ENCODE assay signal across 8 cellular contexts in genomic region chr5:172959824-172960799, GRCh38.
DNase-seq lines count a peak whose midpoint lies in the region; ATAC-seq, FAIRE-seq and TF ChIP-seq lines count a peak whose summit lies in the region.

No MANE protein-coding gene starts in this region.

- peak overlapping the region; percentile 98 for H3K4me3 ChIP-seq in parathyroid adenoma (ENCODE audit: low read depth, low read length)

- H3K9ac ChIP-seq in parathyroid adenoma, result peak overlapping the region; percentile 86

- H3K27ac ChIP-seq in RWPE1 (peak overlapping the region; percentile 86), parathyroid adenoma (no peak overlapping the region)

- peaks cover 3% of the 10 kb centered on the region for H3K79me2 ChIP-seq in parathyroid adenoma

- DNase-seq in EL (peak; percentile 28), RWPE1 (ENCODE audit: low spot score) (no peak), erythroblast (lab: John Stamatoyannopoulos, UW) (peak; percentile 58 to 61), COR-L47 (lab: John Stamatoyannopoulos, UW) (no peak), urothelium cell line (ENCODE audit: low spot score) (no peak), GF-D8 (lab: John Stamatoyannopoulos, UW) (no peak)

- no peak for TF ChIP-seq POLR2A in erythroblast (IDR thresholded peaks at IDR 0.05; ENCODE audit: low read length)

- no peak for ATAC-seq in GM21367 (IDR thresholded peaks at IDR 0.05; ENCODE audit: unreplicated experiment)

- H3K36me3 ChIP-seq in parathyroid adenoma (ENCODE audit: control insufficient read depth, insufficient read depth, low read length), result no peaks in the 10 kb centered on the region

- TF ChIP-seq CTCF in RWPE1 (conservative IDR thresholded peaks at IDR 0.05; ENCODE audit: low read depth), result no peak
- TF ChIP-seq CTCF in parathyroid adenoma (IDR thresholded peaks at IDR 0.05), result no peak

- no peaks in the 10 kb centered on the region for H3K4me1 ChIP-seq in parathyroid adenoma

- no peaks in the 10 kb centered on the region for H3K9me3 ChIP-seq in parathyroid adenoma (ENCODE audit: control insufficient read depth, low read length)

- POLR2A ChIA-PET in RWPE1 (lab: Yijun Ruan, JAX; ENCODE audit: low non-redundant PET), result interaction anchor here (0.8 to 1.0 kb wide), 2 partner anchors 23 to 195 kb away, joined by 4 to 5 read pairs; partner anchors contain the start of gene ATP6V0E1

- H3K4me2 ChIP-seq in parathyroid adenoma (ENCODE audit: low read length), result peak overlapping the region; percentile 99

- CTCF ChIA-PET in RWPE1 (lab: Yijun Ruan, JAX), result interaction anchor here (0.5 to 3.3 kb wide), 18 partner anchors 8 to 930 kb away, joined by 3 to 13 read pairs (median 4); no protein-coding TSS in a partner anchor

- FAIRE-seq in urothelium cell line (lab: Jason Lieb, UNC), result no peak

- peak overlapping the region; percentile 97 for H2AFZ ChIP-seq in parathyroid adenoma

- no peaks in the 10 kb centered on the region for H3K27me3 ChIP-seq in parathyroid adenoma (ENCODE audit: control insufficient read depth, insufficient read depth, low read length)

Comparison
In these comparisons a context has a peak if more than half of its experiments do, and no peak if none do; other contexts are left out.
1. DNase-seq: peak in EL (single experiment) and erythroblast (2 of 2); none in RWPE1 (single experiment), COR-L47 (single experiment), urothelium cell line (single experiment) and GF-D8 (single experiment).